Comparison of ENCODE assay signal across 1 cellular context in genomic region chr1:229557214-229557850, GRCh38.
TF ChIP-seq lines count a peak whose summit lies in the region.

No MANE protein-coding gene starts in this region.

TF ChIP-seq in GM23338, 12 proteins besides CTCF, POLR2A, EP300 and RAD21 (continued from another document):
- TF ChIP-seq, protein P1, sequence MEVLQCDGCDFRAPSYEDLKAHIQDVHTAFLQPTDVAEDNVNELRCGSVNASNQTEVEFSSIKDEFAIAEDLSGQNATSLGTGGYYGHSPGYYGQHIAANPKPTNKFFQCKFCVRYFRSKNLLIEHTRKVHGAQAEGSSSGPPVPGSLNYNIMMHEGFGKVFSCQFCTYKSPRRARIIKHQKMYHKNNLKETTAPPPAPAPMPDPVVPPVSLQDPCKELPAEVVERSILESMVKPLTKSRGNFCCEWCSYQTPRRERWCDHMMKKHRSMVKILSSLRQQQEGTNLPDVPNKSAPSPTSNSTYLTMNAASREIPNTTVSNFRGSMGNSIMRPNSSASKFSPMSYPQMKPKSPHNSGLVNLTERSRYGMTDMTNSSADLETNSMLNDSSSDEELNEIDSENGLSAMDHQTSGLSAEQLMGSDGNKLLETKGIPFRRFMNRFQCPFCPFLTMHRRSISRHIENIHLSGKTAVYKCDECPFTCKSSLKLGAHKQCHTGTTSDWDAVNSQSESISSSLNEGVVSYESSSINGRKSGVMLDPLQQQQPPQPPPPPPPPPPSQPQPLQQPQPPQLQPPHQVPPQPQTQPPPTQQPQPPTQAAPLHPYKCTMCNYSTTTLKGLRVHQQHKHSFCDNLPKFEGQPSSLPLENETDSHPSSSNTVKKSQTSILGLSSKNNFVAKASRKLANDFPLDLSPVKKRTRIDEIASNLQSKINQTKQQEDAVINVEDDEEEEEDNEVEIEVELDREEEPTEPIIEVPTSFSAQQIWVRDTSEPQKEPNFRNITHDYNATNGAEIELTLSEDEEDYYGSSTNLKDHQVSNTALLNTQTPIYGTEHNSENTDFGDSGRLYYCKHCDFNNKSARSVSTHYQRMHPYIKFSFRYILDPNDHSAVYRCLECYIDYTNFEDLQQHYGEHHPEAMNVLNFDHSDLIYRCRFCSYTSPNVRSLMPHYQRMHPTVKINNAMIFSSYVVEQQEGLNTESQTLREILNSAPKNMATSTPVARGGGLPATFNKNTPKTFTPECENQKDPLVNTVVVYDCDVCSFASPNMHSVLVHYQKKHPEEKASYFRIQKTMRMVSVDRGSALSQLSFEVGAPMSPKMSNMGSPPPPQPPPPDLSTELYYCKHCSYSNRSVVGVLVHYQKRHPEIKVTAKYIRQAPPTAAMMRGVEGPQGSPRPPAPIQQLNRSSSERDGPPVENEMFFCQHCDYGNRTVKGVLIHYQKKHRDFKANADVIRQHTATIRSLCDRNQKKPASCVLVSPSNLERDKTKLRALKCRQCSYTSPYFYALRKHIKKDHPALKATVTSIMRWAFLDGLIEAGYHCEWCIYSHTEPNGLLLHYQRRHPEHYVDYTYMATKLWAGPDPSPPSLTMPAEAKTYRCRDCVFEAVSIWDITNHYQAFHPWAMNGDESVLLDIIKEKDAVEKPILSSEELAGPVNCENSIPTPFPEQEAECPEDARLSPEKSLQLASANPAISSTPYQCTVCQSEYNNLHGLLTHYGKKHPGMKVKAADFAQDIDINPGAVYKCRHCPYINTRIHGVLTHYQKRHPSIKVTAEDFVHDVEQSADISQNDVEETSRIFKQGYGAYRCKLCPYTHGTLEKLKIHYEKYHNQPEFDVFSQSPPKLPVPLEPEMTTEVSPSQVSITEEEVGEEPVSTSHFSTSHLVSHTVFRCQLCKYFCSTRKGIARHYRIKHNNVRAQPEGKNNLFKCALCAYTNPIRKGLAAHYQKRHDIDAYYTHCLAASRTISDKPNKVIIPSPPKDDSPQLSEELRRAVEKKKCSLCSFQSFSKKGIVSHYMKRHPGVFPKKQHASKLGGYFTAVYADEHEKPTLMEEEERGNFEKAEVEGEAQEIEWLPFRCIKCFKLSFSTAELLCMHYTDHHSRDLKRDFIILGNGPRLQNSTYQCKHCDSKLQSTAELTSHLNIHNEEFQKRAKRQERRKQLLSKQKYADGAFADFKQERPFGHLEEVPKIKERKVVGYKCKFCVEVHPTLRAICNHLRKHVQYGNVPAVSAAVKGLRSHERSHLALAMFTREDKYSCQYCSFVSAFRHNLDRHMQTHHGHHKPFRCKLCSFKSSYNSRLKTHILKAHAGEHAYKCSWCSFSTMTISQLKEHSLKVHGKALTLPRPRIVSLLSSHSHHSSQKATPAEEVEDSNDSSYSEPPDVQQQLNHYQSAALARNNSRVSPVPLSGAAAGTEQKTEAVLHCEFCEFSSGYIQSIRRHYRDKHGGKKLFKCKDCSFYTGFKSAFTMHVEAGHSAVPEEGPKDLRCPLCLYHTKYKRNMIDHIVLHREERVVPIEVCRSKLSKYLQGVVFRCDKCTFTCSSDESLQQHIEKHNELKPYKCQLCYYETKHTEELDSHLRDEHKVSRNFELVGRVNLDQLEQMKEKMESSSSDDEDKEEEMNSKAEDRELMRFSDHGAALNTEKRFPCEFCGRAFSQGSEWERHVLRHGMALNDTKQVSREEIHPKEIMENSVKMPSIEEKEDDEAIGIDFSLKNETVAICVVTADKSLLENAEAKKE (CRISPR knock-in tag; IDR thresholded peaks at IDR 0.05): no peak
- TF ChIP-seq JUNB (IDR thresholded peaks at IDR 0.05; ENCODE audit: unreplicated experiment): no peak
- no peak for TF ChIP-seq CREB1 (CRISPR knock-in tag; IDR thresholded peaks at IDR 0.05; ENCODE audit: low read depth)
- no peak for TF ChIP-seq POLR2AphosphoS5 (IDR thresholded peaks at IDR 0.05; ENCODE audit: low read depth)
- TF ChIP-seq REST (IDR thresholded peaks at IDR 0.05; ENCODE audit: unreplicated experiment): no peak
- no peak for TF ChIP-seq EZH2 (IDR thresholded peaks at IDR 0.05; ENCODE audit: low read depth, unreplicated experiment)
